Comparison of ENCODE assay signal across 24 cellular contexts in genomic region chr11:105371311-105371710, GRCh38.
"Had no signal": no experiment of that assay in that cellular context is flagged by ENCODE, and none has a peak within 500 bp of the region (broad histone marks: within the 10 kb centered on the region; RNA-seq: fewer than 3 reads in every experiment).

No MANE protein-coding gene starts in this region.

- FAIRE-seq: urothelium cell line had no signal

- H3K79me2 ChIP-seq: parathyroid adenoma had no signal

- H3K27ac ChIP-seq: epithelial cell of prostate, gastrocnemius medialis, lower lobe of right lung, neural progenitor cell, parathyroid adenoma, right lobe of liver, testis, tibial artery, upper lobe of left lung had no signal

- H3K9ac ChIP-seq: neural progenitor cell, parathyroid adenoma had no signal

- H3K4me3 ChIP-seq: gastrocnemius medialis, lower lobe of right lung, mucosa of descending colon, neural progenitor cell, right lobe of liver, testis, tibial artery, upper lobe of left lung had no signal

- H2AFZ ChIP-seq: neural progenitor cell, parathyroid adenoma had no signal

- DNase-seq: effector CD8-positive, alpha-beta T cell; endodermal cell; foreskin fibroblast; gastrocnemius medialis; head of caudate nucleus; kidney glomerular epithelial cell; left colon; left ventricle myocardium superior; lower lobe of right lung; mucosa of descending colon; naive B cell; right lobe of liver; stimulated activated CD4-positive, alpha-beta T cell treated with anti-CD3 and anti-CD28 coated beads, Interleukin-4, amount 100 ng/mL, for 4 hours; stimulated activated naive CD8-positive, alpha-beta T cell treated with anti-CD3 and anti-CD28 coated beads, Interleukin-15, Interleukin-2, amounts not matched to agents 100 U/mL and 50 U/mL, for 24 hours; substantia nigra; testis; tibial artery; upper lobe of left lung had no signal

- H3K4me1 ChIP-seq: lower lobe of right lung, neural progenitor cell, parathyroid adenoma, right lobe of liver, testis, tibial artery, upper lobe of left lung had no signal

- H3K4me2 ChIP-seq: neural progenitor cell had no signal

- H3K27me3 ChIP-seq: gastrocnemius medialis, neural progenitor cell, right lobe of liver, testis, tibial artery, upper lobe of left lung had no signal

- H3K9me3 ChIP-seq: gastrocnemius medialis, right lobe of liver, testis had no signal

- ATAC-seq: esophagus mucosa; gastrocnemius medialis; left colon; left ventricle myocardium superior; lower lobe of right lung; mucosa of descending colon; right lobe of liver; stimulated activated memory B cell treated with anti-CD40 and anti-IgM and Interleukin-4, amounts not matched to agents 10 μg/mL and 1 μg/mL and 100 μg/mL, for 72 hours; stimulated activated naive CD8-positive, alpha-beta T cell treated with anti-CD3 and anti-CD28 coated beads, Interleukin-15, Interleukin-2, amounts not matched to agents 100 U/mL and 50 U/mL, for 24 hours had no signal

- H3K36me3 ChIP-seq: gastrocnemius medialis, lower lobe of right lung, neural progenitor cell, right lobe of liver, tibial artery, upper lobe of left lung had no signal
